ENCODE assay signal across 8 cellular contexts in genomic region chr20:17681741-17682102, GRCh38. TPM values are rescaled to one million over a fixed set of nuclear protein-coding genes. Genes with fewer than 3 reads are reported as not detected.
DNase-seq lines count a peak whose midpoint lies in the region; ATAC-seq lines count a peak whose summit lies in the region.

No MANE protein-coding gene starts in this region.

- WGBS in adipose tissue, 3 donors = 1 to 2% (median 1%) methylated on average over 52 to 62 of the region's 62 CpGs

- peak overlapping the region; percentile 76 for H3K27ac ChIP-seq in adipose tissue (ENCODE audit: low read depth, low read length)

- peaks cover 7% of the 10 kb centered on the region for H3K4me1 Mint-ChIP-seq in memory B cell

- peak; percentile 5 for ATAC-seq in HG03066 (IDR thresholded peaks at IDR 0.05; ENCODE audit: low read depth, unreplicated experiment)
- ATAC-seq in memory B cell (ENCODE audit: low read depth) = peak; percentile 5

- H3K9me3 Mint-ChIP-seq in memory B cell = peaks cover 4% of the 10 kb centered on the region

- peak overlapping the region; percentile 79 for H3K27ac Mint-ChIP-seq in memory B cell

- DNase-seq in activated effector memory CD4-positive, alpha-beta T cell treated with anti-CD3 and anti-CD28 coated beads, Interleukin-2, amount 50 U/mL, for 16 hours = peak; percentile 75
- DNase-seq in activated effector memory CD4-positive, alpha-beta T cell treated with Interleukin-2 at 50 U/mL for 16 hours = no peak
- DNase-seq in memory B cell (ENCODE audit: low spot score in 2 of 2) (peak in 1 of 2 donors; percentile 53), hippocampal formation (lab: John Stamatoyannopoulos, UW) (no peak), GM19240 (ENCODE audit: insufficient read length, low spot score) (no peak), cortex of kidney (lab: John Stamatoyannopoulos, UW) (no peak)

- H3K36me3 Mint-ChIP-seq in memory B cell = no peaks in the 10 kb centered on the region

- H3K27me3 Mint-ChIP-seq in memory B cell = peaks cover 11% of the 10 kb centered on the region

- H3K4me3 Mint-ChIP-seq in memory B cell = peak overlapping the region; percentile 90

RNA-seq across cellular contexts. Expression of gene RRBP1, which starts 0.3 kb away (rescaled TPM):
- 100 to 1,000 TPM in 1 of 3 donors, 10 to 100 TPM in 2; 50.9 to 227 (median 80.2) TPM for polyA plus RNA-seq in adipose tissue

RNA-seq across cellular contexts. Expression of gene BANF2, which starts 18.0 kb away (rescaled TPM):
- polyA plus RNA-seq in adipose tissue = under 1 TPM in 1 of 3 donors, not detected in 2; 0.92 TPM
